Comparison of ENCODE assay signal across 2 cellular contexts in the genomic region with DNA sequence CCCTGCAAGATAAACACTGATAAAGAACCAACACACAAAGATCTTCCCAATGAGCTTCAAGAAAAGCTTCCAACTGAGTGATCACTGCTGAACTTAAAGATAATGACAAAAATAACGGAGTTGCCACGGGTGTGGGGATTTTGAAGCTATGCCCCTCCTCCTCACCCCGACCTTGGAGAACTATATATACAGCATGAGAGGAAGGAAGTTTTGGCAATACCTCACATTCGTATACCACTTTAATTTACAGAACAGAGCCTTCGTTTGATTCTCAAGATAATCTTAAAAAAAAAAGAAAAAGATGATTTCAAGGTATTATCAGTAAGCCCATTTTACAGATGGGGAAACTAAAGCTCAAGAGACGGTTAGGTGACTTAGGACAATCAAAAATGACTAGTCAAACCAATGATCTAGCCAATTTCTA.
TF ChIP-seq lines count a peak whose summit lies in the region.

No MANE protein-coding gene starts in this region.

TF ChIP-seq in IMR-90, 13 proteins besides CTCF, POLR2A, EP300 and RAD21:
- TF ChIP-seq FOS (IDR thresholded peaks at IDR 0.05; ENCODE audit: low read depth, low read length), result no peak
- no peak for TF ChIP-seq CEBPB (IDR thresholded peaks at IDR 0.05; ENCODE audit: low read depth, low read length)
- no peak for TF ChIP-seq ELK1 (IDR thresholded peaks at IDR 0.05; ENCODE audit: borderline replicate concordance, low read depth, low read length)
- TF ChIP-seq MXI1 (IDR thresholded peaks at IDR 0.05; ENCODE audit: borderline replicate concordance, low read depth, low read length), result no peak
- TF ChIP-seq NFE2L2 (IDR thresholded peaks at IDR 0.05; ENCODE audit: low read depth, low read length), result no peak
- no peak for TF ChIP-seq CHD1 (IDR thresholded peaks at IDR 0.05; ENCODE audit: low read depth, low read length)
- TF ChIP-seq RCOR1 (IDR thresholded peaks at IDR 0.05; ENCODE audit: insufficient replicate concordance, low read length), result no peak
- TF ChIP-seq SMC3 (IDR thresholded peaks at IDR 0.05; ENCODE audit: low read depth, low read length), result no peak
- TF ChIP-seq, protein P1, sequence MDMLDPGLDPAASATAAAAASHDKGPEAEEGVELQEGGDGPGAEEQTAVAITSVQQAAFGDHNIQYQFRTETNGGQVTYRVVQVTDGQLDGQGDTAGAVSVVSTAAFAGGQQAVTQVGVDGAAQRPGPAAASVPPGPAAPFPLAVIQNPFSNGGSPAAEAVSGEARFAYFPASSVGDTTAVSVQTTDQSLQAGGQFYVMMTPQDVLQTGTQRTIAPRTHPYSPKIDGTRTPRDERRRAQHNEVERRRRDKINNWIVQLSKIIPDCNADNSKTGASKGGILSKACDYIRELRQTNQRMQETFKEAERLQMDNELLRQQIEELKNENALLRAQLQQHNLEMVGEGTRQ (IDR thresholded peaks at IDR 0.05; ENCODE audit: low read depth, low read length), result no peak
- TF ChIP-seq RFX5 (IDR thresholded peaks at IDR 0.05; ENCODE audit: low read depth, low read length), result no peak

TF ChIP-seq in GM12878, 131 proteins besides CTCF, POLR2A, EP300 and RAD21:
- TF ChIP-seq, protein P2, sequence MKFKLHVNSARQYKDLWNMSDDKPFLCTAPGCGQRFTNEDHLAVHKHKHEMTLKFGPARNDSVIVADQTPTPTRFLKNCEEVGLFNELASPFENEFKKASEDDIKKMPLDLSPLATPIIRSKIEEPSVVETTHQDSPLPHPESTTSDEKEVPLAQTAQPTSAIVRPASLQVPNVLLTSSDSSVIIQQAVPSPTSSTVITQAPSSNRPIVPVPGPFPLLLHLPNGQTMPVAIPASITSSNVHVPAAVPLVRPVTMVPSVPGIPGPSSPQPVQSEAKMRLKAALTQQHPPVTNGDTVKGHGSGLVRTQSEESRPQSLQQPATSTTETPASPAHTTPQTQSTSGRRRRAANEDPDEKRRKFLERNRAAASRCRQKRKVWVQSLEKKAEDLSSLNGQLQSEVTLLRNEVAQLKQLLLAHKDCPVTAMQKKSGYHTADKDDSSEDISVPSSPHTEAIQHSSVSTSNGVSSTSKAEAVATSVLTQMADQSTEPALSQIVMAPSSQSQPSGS (IDR thresholded peaks at IDR 0.05; ENCODE audit: low read length), result no peak
- TF ChIP-seq BCL11A (IDR thresholded peaks at IDR 0.05; ENCODE audit: low read depth, low read length) (no peak), NBN (IDR thresholded peaks at IDR 0.05) (no peak), SMAD1 (IDR thresholded peaks at IDR 0.05; ENCODE audit: low read depth, partially characterized antibody) (peak; percentile 14), RBBP5 (conservative IDR thresholded peaks at IDR 0.05) (no peak), GABPA (IDR thresholded peaks at IDR 0.05; ENCODE audit: low read depth) (no peak)
TF ChIP-seq in GM12878: peak in this region for 1.
